Comparison of ENCODE assay signal across 8 cellular contexts in genomic region chr7:12685550-12685949, GRCh38. TPM values are rescaled to one million over a fixed set of nuclear protein-coding genes. Genes with fewer than 3 reads are reported as not detected.
DNase-seq lines count a peak whose midpoint lies in the region; ATAC-seq, FAIRE-seq and TF ChIP-seq lines count a peak whose summit lies in the region.

No MANE protein-coding gene starts in this region.

- no peaks in the 10 kb centered on the region for H3K27me3 Mint-ChIP-seq in T-cell

- peak overlapping the region; percentile 63 to 95 for H3K27ac Mint-ChIP-seq in T-cell

- intact Hi-C loops in left colon (cut with DNase I, micrococcal nuclease): no loop called here

- H3K9me3 ChIP-seq in A549: no peaks in the 10 kb centered on the region

- H3K4me2 ChIP-seq in A549: peak overlapping the region; percentile 93

- 5% methylated on average over 13 of the region's 13 CpGs for WGBS in A549 (ENCODE audit: missing lambda C conversion rate)

- TF ChIP-seq EP300 in A549 (IDR thresholded peaks at IDR 0.05): no peak

- H3K4me1 Mint-ChIP-seq in T-cell: peaks cover 33 to 42% (median 41%) of the 10 kb centered on the region in 3 donors

- peak overlapping the region; percentile 98 to 99 for H3K27ac ChIP-seq in A549

- no peaks in the 10 kb centered on the region for H3K9me3 Mint-ChIP-seq in T-cell

- H3K4me3 Mint-ChIP-seq in T-cell: peak overlapping the region; percentile 48 to 95 (median 95)

- DNase-seq in A549 (ENCODE audit: low read depth in 1 of 2, low spot score in 1 of 2): peak; percentile 71 to 89
- peak; percentile 35 for DNase-seq in GM12865 (ENCODE audit: low read depth)
- peak in 32 of 34 experiments; percentile 8 to 61 (median 33) for DNase-seq in T-cell
- DNase-seq in T47D (ENCODE audit: low read depth in 1 of 2, low spot score in 1 of 2): peak; percentile 37 to 86
- peak; percentile 15 to 35 for DNase-seq in left colon
- peak; percentile 40 for DNase-seq in stromal cell of bone marrow (ENCODE audit: low read depth)
- DNase-seq in DMS79 treated with DMSO at 0.1 percent for 48 hours (lab: John Stamatoyannopoulos, UW): no peak

- H3K4me1 ChIP-seq in A549: peaks cover 35% of the 10 kb centered on the region; the same call in 2 of the 3 replicates

- TF ChIP-seq CTCF in A549 (IDR thresholded peaks at IDR 0.05): peak; percentile 61
- no peak for TF ChIP-seq CTCF in GM12865 (IDR thresholded peaks at IDR 0.05; ENCODE audit: insufficient read depth, low read depth, low read length, missing control alignments)

- in situ Hi-C loops in T47D (cut with HindIII; ENCODE audit: low pct_unique_long_range_greater_than_20kb, low sequenced_read_pairs): no loop called here

- H3K4me3 ChIP-seq in A549: peak overlapping the region; percentile 92
- no peak overlapping the region for H3K4me3 ChIP-seq in GM12865 (ENCODE audit: low read depth, low read length)

- peaks cover 3% of the 10 kb centered on the region for H3K36me3 Mint-ChIP-seq in T-cell

- ATAC-seq in A549: peak; percentile 57 to 64
- ATAC-seq in T-cell (replicated peaks in 1 of 4): no peak
- no peak for ATAC-seq in left colon
- no peak for ATAC-seq in GM21576 (IDR thresholded peaks at IDR 0.05; ENCODE audit: unreplicated experiment)

- CTCF ChIA-PET in A549 (lab: Yijun Ruan, JAX) (interaction anchor here (0.7 to 8.4 kb wide), 84 partner anchors 10 to 899 kb away, joined by 3 to 122 read pairs (median 8); no protein-coding TSS in a partner anchor), T-cell (lab: Charles Lee) (interaction anchor here (0.5 to 3.0 kb wide), 5 partner anchors 10 to 562 kb away, joined by 3 to 17 read pairs (median 4); no protein-coding TSS in a partner anchor)

- TF ChIP-seq RAD21 in A549 (conservative IDR thresholded peaks at IDR 0.05 in 1 of 2, IDR thresholded peaks at IDR 0.05 in 1 of 2): peak; percentile 88 to 95

- POLR2A ChIA-PET in A549 (lab: Yijun Ruan, JAX): interaction anchor here (0.7 to 3.2 kb wide), 6 partner anchors 26 to 433 kb away, joined by 5 to 43 read pairs (median 20); no protein-coding TSS in a partner anchor
- POLR2A ChIA-PET in T-cell (lab: Charles Lee): interaction anchor here (0.6 to 2.3 kb wide), 2 partner anchors 50 to 577 kb away, joined by 4 to 18 read pairs; no protein-coding TSS in a partner anchor

- FAIRE-seq in A549 (lab: Jason Lieb, UNC): peak; percentile 92

- TF ChIP-seq POLR2A in A549 (IDR thresholded peaks at IDR 0.05; ENCODE audit: low read length): no peak

TF ChIP-seq in A549, 52 proteins besides CTCF, POLR2A, EP300 and RAD21:
- no peak for TF ChIP-seq POLR2AphosphoS2 (conservative IDR thresholded peaks at IDR 0.05; ENCODE audit: low read length)
- TF ChIP-seq MAFK (IDR thresholded peaks at IDR 0.05; ENCODE audit: partially characterized antibody): peak; percentile 47
- TF ChIP-seq REST (IDR thresholded peaks at IDR 0.05): no peak
- no peak for TF ChIP-seq HEYL (CRISPR knock-in tag; IDR thresholded peaks at IDR 0.05)
- TF ChIP-seq BCL3 (IDR thresholded peaks at IDR 0.05): no peak
- no peak for TF ChIP-seq EHMT2 (IDR thresholded peaks at IDR 0.05; ENCODE audit: low read depth)
- TF ChIP-seq ZC3H11A (IDR thresholded peaks at IDR 0.05): no peak
- TF ChIP-seq CBX8 (IDR thresholded peaks at IDR 0.05): no peak
- TF ChIP-seq E2F6 (IDR thresholded peaks at IDR 0.05; ENCODE audit: borderline replicate concordance, low read depth): no peak
- peak; percentile 81 for TF ChIP-seq SMC3 (IDR thresholded peaks at IDR 0.05)
- no peak for TF ChIP-seq MYC (IDR thresholded peaks at IDR 0.05; ENCODE audit: borderline replicate concordance, low read length)

RNA-seq across cellular contexts. Expression of gene ARL4A, which starts 1.9 kb away (rescaled TPM):
- 58.9 and 76.1 TPM in 2 replicates for polyA plus RNA-seq in A549 (2011; rRNA removed)
- polyA plus RNA-seq in A549 (2012; cell fraction: cytosol; rRNA removed): 16.7 and 20.5 TPM in 2 replicates
- 7.5 and 11.4 TPM in 2 replicates for polyA plus RNA-seq in A549 (2012; cell fraction: nucleus; rRNA removed)
- 51.9 to 59.4 TPM (median 53.6 TPM) in 3 replicates for polyA plus RNA-seq in A549 (2017; fragmentation: RNase III; extraction: RNeasy Plus Mini Kit Qiagen cat#74134 plus additional on column Dnase treatment)
- polyA minus RNA-seq in A549 (2011; rRNA and poly(A)+ RNA removed): 17.4 and 22.3 TPM in 2 replicates
- total RNA-seq in T-cell: 10 to 100 TPM in 3 of 5 donors, 1 to 10 TPM in 2; 7.0 to 98.2 (median 13.6) TPM
- 100 to 1,000 TPM in 1 of 2 donors, 10 to 100 TPM in 1; 77.3 to 101 TPM for total RNA-seq in left colon

Comparison
In these comparisons a context has a peak if more than half of its experiments do, and no peak if none do; other contexts are left out.
1. ATAC-seq: peak in A549 (2 of 2); none in T-cell (0 of 4), left colon (single experiment) and GM21576 (single experiment).